In genomic region chr3:161409858-161410257, GRCh38 we compare ENCODE assay signal across 27 cellular contexts. TPM values are rescaled to one million over a fixed set of nuclear protein-coding genes. Genes with fewer than 3 reads are reported as not detected.
DNase-seq lines count a peak whose midpoint lies in the region; ATAC-seq and TF ChIP-seq lines count a peak whose summit lies in the region.
"Had no signal": no experiment of that assay in that cellular context is flagged by ENCODE, and none has a peak within 500 bp of the region (broad histone marks: within the 10 kb centered on the region; RNA-seq: fewer than 3 reads in every experiment).

No MANE protein-coding gene starts in this region.

- H3K9me3 ChIP-seq in Caco-2 (0 out of 2 replicates have a peak, but pooled peaks cover 3% of the 10 kb centered on the region), HEK293 (ENCODE audit: control insufficient read depth, insufficient read depth, low read depth, low read length) (no peaks in the 10 kb centered on the region), prostate gland (no peaks in the 10 kb centered on the region)
- H3K9me3 ChIP-seq: body of pancreas, ovary had no signal

- H3K4me3 ChIP-seq in Caco-2 (ENCODE audit: low read depth, low read length) (no peak overlapping the region), HEK293 (ENCODE audit: low read depth, low read length) (no peak overlapping the region), prostate gland (no peak overlapping the region)
- H3K4me3 ChIP-seq: body of pancreas, dorsolateral prefrontal cortex, GM23248, ovary, PC-9 had no signal

- peaks cover 17% of the 10 kb centered on the region for H3K4me1 Mint-ChIP-seq in Caco-2 (ENCODE audit: low read depth, unreplicated experiment)
- H3K4me1 Mint-ChIP-seq: memory B cell had no signal

- DNase-seq in Caco-2 (no peak), RWPE1 (ENCODE audit: low spot score) (peak; percentile 16), Right ventricle myocardium superior (no peak), dedifferentiated amniotic fluid mesenchymal stem cell (ENCODE audit: extremely low spot score) (no peak), prostate gland (ENCODE audit: low spot score) (no peak)
- DNase-seq: activated CD4-positive, alpha-beta T cell treated with anti-CD3 and anti-CD28 coated beads for 36 hours; activated CD8-positive, alpha-beta T cell treated with anti-CD3 and anti-CD28 coated beads for 36 hours; activated naive CD4-positive, alpha-beta T cell treated with anti-CD3 and anti-CD28 coated beads, Interleukin-2, amount 50 U/mL, for 16 hours; body of pancreas; COR-L47; dorsolateral prefrontal cortex; GDM1; GM23248; hippocampal formation; ovary; PC-9; SHP77 treated with DMSO at 0.1 percent for 48 hours; small intestine; stimulated activated naive B cell treated with anti-CD40 and anti-IgM and Interleukin-4, amounts not matched to agents 10 μg/mL and 1 μg/mL and 100 μg/mL, for 72 hours had no signal

- peak overlapping the region; percentile 65 for H3K27ac Mint-ChIP-seq in Caco-2 (ENCODE audit: unreplicated experiment)
- H3K27ac Mint-ChIP-seq: activated CD4-positive, alpha-beta T cell treated with anti-CD3 and anti-CD28 coated beads for 36 hours; activated CD8-positive, alpha-beta T cell treated with anti-CD3 and anti-CD28 coated beads for 36 hours; activated T-helper 2 cell treated with anti-CD3 and anti-CD28 coated beads, Interferon-gamma antibody, Interleukin-2, Interleukin-4, amounts not matched to agents 10 μg/mL and 5 μg/mL and 100 μg/mL, durations not matched to agents 14 hours and 24 hours and 36 hours; memory B cell; stimulated activated naive B cell treated with anti-CD40 and anti-IgM and Interleukin-4, amounts not matched to agents 10 μg/mL and 1 μg/mL and 100 μg/mL, for 72 hours; type B pancreatic cell had no signal

- TF ChIP-seq CTCF in Caco-2 (IDR thresholded peaks at IDR 0.05; ENCODE audit: insufficient read depth in 1 of 2, low read depth in 1 of 2, low read length in 1 of 2, severe bottlenecking in 1 of 2, unreplicated experiment in 1 of 2) (no peak), HEK293 (tag by site-specific recombination; IDR thresholded peaks at IDR 0.05) (no peak), RWPE1 (conservative IDR thresholded peaks at IDR 0.05; ENCODE audit: low read depth) (no peak), prostate gland (IDR thresholded peaks at IDR 0.05) (no peak)

- intact Hi-C loops in Caco-2 (cut with micrococcal nuclease; ENCODE audit: unreplicated experiment), result loop anchor here (1.0 to 2.0 kb wide), 4 partner anchors 105 to 313 kb away; partner anchors contain the start of gene NMD3
- intact Hi-C loops in Right ventricle myocardium superior (cut with DNase I), result no loop called here
- intact Hi-C loops in prostate gland (cut with DNase I), result no loop called here

- ATAC-seq in esophagus mucosa (peak; percentile 67), Right ventricle myocardium superior (ENCODE audit: poor library complexity) (no peak), HG03571 (IDR thresholded peaks at IDR 0.05; ENCODE audit: unreplicated experiment) (no peak)
- ATAC-seq: activated CD4-positive, alpha-beta T cell treated with anti-CD3 and anti-CD28 coated beads for 36 hours; body of pancreas; stimulated activated naive B cell treated with anti-CD40 and anti-IgM and Interleukin-4, amounts not matched to agents 10 μg/mL and 1 μg/mL and 100 μg/mL, for 72 hours had no signal

- 79% methylated on average over 3 of the region's 3 CpGs for WGBS in prostate gland

- no peaks in the 10 kb centered on the region for H3K9me3 Mint-ChIP-seq in Caco-2 (ENCODE audit: unreplicated experiment)
- H3K9me3 Mint-ChIP-seq: activated CD8-positive, alpha-beta T cell treated with anti-CD3 and anti-CD28 coated beads for 36 hours; activated T-helper 2 cell treated with anti-CD3 and anti-CD28 coated beads, Interferon-gamma antibody, Interleukin-2, Interleukin-4, amounts not matched to agents 10 μg/mL and 5 μg/mL and 100 μg/mL, durations not matched to agents 14 hours and 24 hours and 36 hours; memory B cell; stimulated activated naive B cell treated with anti-CD40 and anti-IgM and Interleukin-4, amounts not matched to agents 10 μg/mL and 1 μg/mL and 100 μg/mL, for 72 hours had no signal

- no peaks in the 10 kb centered on the region for H3K27me3 Mint-ChIP-seq in Caco-2 (ENCODE audit: insufficient read depth, unreplicated experiment)

- no peak for TF ChIP-seq POLR2A in prostate gland (IDR thresholded peaks at IDR 0.05)

- H3K27me3 ChIP-seq in Caco-2 (replicated peaks; ENCODE audit: control insufficient read depth, insufficient read depth, low read length) (no peaks in the 10 kb centered on the region), prostate gland (replicated peaks; ENCODE audit: insufficient read depth) (no peaks in the 10 kb centered on the region)
- H3K27me3 ChIP-seq: body of pancreas, dorsolateral prefrontal cortex, ovary had no signal

- POLR2A ChIA-PET in Caco-2 (lab: Charles Lee) (no interaction called here), HEK293 (lab: Yijun Ruan, JAX) (no interaction called here), RWPE1 (lab: Yijun Ruan, JAX; ENCODE audit: low non-redundant PET) (no interaction called here)

- no peaks in the 10 kb centered on the region for H3K36me3 ChIP-seq in Caco-2 (ENCODE audit: control insufficient read depth, insufficient read depth, low read length)
- H3K36me3 ChIP-seq in HEK293 (ENCODE audit: control insufficient read depth in 2 of 2, insufficient read depth in 1 of 2, low read length in 2 of 2), result no peaks in the 10 kb centered on the region
- H3K36me3 ChIP-seq in prostate gland, result no peaks in the 10 kb centered on the region
- H3K36me3 ChIP-seq: ovary had no signal

- CTCF ChIA-PET in Caco-2 (lab: Charles Lee), result no interaction called here
- CTCF ChIA-PET in HEK293 (lab: Yijun Ruan, JAX), result interaction anchor here (0.5 to 1.4 kb wide), 6 partner anchors 12 to 1357 kb away, joined by 3 to 11 read pairs (median 4); no protein-coding TSS in a partner anchor
- CTCF ChIA-PET in RWPE1 (lab: Yijun Ruan, JAX), result interaction anchor here (0.6 to 1.3 kb wide), 3 partner anchors 11 to 174 kb away, joined by 3 to 4 read pairs (median 3); no protein-coding TSS in a partner anchor

- H3K4me3 Mint-ChIP-seq in Caco-2 (ENCODE audit: unreplicated experiment), result no peak overlapping the region
- H3K4me3 Mint-ChIP-seq: activated CD4-positive, alpha-beta T cell treated with anti-CD3 and anti-CD28 coated beads for 36 hours; activated CD8-positive, alpha-beta T cell treated with anti-CD3 and anti-CD28 coated beads for 36 hours; memory B cell; stimulated activated naive B cell treated with anti-CD40 and anti-IgM and Interleukin-4, amounts not matched to agents 10 μg/mL and 1 μg/mL and 100 μg/mL, for 72 hours; type B pancreatic cell had no signal

- no peak overlapping the region for H3K27ac ChIP-seq in HEK293 (ENCODE audit: extremely low read depth, low read depth, low read length)
- H3K27ac ChIP-seq in RWPE1, result peak overlapping the region; percentile 55
- H3K27ac ChIP-seq in prostate gland, result no peak overlapping the region
- H3K27ac ChIP-seq: body of pancreas, dorsolateral prefrontal cortex, GM23248, ovary, PC-9 had no signal

- no TSS peak for BruUV-seq in Caco-2 (replicated peaks; lab: Mats Ljungman, UMichigan)

- H3K36me3 Mint-ChIP-seq in Caco-2 (ENCODE audit: insufficient read depth, unreplicated experiment), result peaks cover 5% of the 10 kb centered on the region
- H3K36me3 Mint-ChIP-seq: memory B cell; stimulated activated naive B cell treated with anti-CD40 and anti-IgM and Interleukin-4, amounts not matched to agents 10 μg/mL and 1 μg/mL and 100 μg/mL, for 72 hours had no signal

- peaks cover 82% of the 10 kb centered on the region for H3K4me1 ChIP-seq in Caco-2
- no peaks in the 10 kb centered on the region for H3K4me1 ChIP-seq in HEK293 (ENCODE audit: control insufficient read depth, insufficient read depth, low read length)
- H3K4me1 ChIP-seq in prostate gland (replicated peaks), result peaks cover 4% of the 10 kb centered on the region

TF ChIP-seq in HEK293, 187 proteins besides CTCF, POLR2A, EP300 and RAD21:
- TF ChIP-seq ZNF114 (tag by site-specific recombination; IDR thresholded peaks at IDR 0.05) (no peak), PRDM1 (tag by site-specific recombination; IDR thresholded peaks at IDR 0.05) (peak; percentile 75)

RNA-seq across cellular contexts. Expression of gene SPTSSB, which starts 38.5 kb away (rescaled TPM):
- total RNA-seq in Caco-2 (2022) (45.9 and 51.6 TPM in 2 replicates), esophagus mucosa (3.2 TPM), Right ventricle myocardium superior (not detected), prostate gland (10 to 100 TPM in 1 of 2 donors, 1 to 10 TPM in 1; 6.2 to 94.5 TPM)
- total RNA-seq: activated CD4-positive, alpha-beta T cell treated with anti-CD3 and anti-CD28 coated beads for 36 hours; activated CD8-positive, alpha-beta T cell treated with anti-CD3 and anti-CD28 coated beads for 36 hours; activated T-helper 2 cell treated with anti-CD3 and anti-CD28 coated beads, Interferon-gamma antibody, Interleukin-2, Interleukin-4, amounts not matched to agents 10 μg/mL and 5 μg/mL and 100 μg/mL, durations not matched to agents 14 hours and 24 hours and 36 hours; GM23248; LHCN-M2; NCI-H460 had no signal
